Comparison of ENCODE assay signal across 8 cellular contexts in the genomic region with DNA sequence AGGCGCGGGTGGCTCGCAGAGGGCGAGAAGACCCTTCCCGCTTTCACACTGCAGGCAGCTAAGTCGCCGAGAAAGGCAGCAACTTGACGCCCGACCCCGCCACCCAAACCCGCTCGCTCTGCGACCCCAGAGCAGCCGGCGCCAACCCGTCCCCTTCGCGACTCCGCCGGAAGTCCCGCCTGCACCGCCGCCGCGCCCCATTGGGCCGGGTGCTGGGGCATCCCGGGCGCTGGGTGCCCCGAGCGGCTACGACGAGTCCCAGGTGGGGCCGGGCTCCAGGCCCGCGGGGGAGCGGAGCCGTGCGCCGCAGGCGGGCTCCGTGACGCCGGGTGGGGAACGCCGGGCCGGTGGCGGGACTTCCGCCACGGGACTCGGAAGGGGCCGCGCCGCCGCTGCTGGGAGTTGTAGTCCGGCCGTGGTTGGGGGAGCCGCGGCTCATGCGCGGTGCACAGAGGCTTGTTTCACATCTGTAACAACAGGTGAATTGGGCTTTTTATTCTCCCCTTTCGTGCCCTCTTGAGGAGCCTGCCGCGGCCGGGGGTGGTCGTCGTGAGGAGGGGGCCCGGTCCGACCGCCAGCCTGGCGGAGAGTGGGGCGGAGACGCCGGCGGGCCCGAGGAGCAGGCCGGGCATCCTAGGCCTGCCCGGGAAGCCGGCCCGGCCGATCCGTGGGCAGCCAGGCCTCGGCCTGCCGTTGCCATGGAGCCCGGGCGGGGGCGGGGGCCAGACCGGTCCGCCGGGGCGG. TPM values are rescaled to one million over a fixed set of nuclear protein-coding genes. Genes with fewer than 3 reads are reported as not detected.
DNase-seq lines count a peak whose midpoint lies in the region; ATAC-seq and TF ChIP-seq lines count a peak whose summit lies in the region.

A gene with protein sequence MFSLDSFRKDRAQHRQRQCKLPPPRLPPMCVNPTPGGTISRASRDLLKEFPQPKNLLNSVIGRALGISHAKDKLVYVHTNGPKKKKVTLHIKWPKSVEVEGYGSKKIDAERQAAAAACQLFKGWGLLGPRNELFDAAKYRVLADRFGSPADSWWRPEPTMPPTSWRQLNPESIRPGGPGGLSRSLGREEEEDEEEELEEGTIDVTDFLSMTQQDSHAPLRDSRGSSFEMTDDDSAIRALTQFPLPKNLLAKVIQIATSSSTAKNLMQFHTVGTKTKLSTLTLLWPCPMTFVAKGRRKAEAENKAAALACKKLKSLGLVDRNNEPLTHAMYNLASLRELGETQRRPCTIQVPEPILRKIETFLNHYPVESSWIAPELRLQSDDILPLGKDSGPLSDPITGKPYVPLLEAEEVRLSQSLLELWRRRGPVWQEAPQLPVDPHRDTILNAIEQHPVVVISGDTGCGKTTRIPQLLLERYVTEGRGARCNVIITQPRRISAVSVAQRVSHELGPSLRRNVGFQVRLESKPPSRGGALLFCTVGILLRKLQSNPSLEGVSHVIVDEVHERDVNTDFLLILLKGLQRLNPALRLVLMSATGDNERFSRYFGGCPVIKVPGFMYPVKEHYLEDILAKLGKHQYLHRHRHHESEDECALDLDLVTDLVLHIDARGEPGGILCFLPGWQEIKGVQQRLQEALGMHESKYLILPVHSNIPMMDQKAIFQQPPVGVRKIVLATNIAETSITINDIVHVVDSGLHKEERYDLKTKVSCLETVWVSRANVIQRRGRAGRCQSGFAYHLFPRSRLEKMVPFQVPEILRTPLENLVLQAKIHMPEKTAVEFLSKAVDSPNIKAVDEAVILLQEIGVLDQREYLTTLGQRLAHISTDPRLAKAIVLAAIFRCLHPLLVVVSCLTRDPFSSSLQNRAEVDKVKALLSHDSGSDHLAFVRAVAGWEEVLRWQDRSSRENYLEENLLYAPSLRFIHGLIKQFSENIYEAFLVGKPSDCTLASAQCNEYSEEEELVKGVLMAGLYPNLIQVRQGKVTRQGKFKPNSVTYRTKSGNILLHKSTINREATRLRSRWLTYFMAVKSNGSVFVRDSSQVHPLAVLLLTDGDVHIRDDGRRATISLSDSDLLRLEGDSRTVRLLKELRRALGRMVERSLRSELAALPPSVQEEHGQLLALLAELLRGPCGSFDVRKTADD (plus strand): TSS at position 405 of the 744 bp plus-strand sequence. CDS start 7,546 bp downstream, outside the sequence.

- CTCF ChIA-PET in activated naive CD4-positive, alpha-beta T cell treated with anti-CD3 and anti-CD28 coated beads, Interleukin-2, amount 10 ng/mL, durations not matched to agents 7 days and 5 days (lab: Charles Lee) = interaction anchor here (0.6 to 2.4 kb wide), 4 partner anchors 9 to 328 kb away, joined by 3 to 11 read pairs (median 4); no protein-coding TSS in a partner anchor

- H3K9ac ChIP-seq in KMS-11 = peak within 1 kb of the TSS; percentile 63

- WGBS in gastroesophageal sphincter (ENCODE audit: low coverage in 1 of 2), 2 donors = 0% methylated on average over 3 of the region's 90 CpGs; no CpG with 5 or more reads in 1 of the 2 donors

- peak within 1 kb of the TSS; percentile 90 for H3K27ac Mint-ChIP-seq in activated naive CD4-positive, alpha-beta T cell treated with anti-CD3 and anti-CD28 coated beads, Interleukin-2, amount 10 ng/mL, durations not matched to agents 7 days and 5 days

- DNase-seq in ELF-1 (ENCODE audit: low read depth, low spot score) (peak; percentile 85), SK-N-DZ (ENCODE audit: low spot score) (peak; percentile 78), non-pigmented ciliary epithelial cell (ENCODE audit: low read depth) (peak; percentile 40), substantia nigra (lab: John Stamatoyannopoulos, UW) (peak in 48 of 49 donors; percentile 56 to 93 (median 86))
- DNase-seq in activated naive CD4-positive, alpha-beta T cell treated with anti-CD3 and anti-CD28 coated beads, Interleukin-2, amount 10 ng/mL, durations not matched to agents 7 days and 5 days = peak; percentile 88

- H3K36me3 ChIP-seq in KMS-11 (ENCODE audit: insufficient read depth) = no peaks in the 10 kb centered on the region
- peaks cover 0 to 28% of the 10 kb centered on the region in 2 donors for H3K36me3 ChIP-seq in gastroesophageal sphincter

- no peaks in the 10 kb centered on the region for H3K9me3 Mint-ChIP-seq in activated naive CD4-positive, alpha-beta T cell treated with anti-CD3 and anti-CD28 coated beads, Interleukin-2, amount 10 ng/mL, durations not matched to agents 7 days and 5 days

- H3K4me1 Mint-ChIP-seq in activated naive CD4-positive, alpha-beta T cell treated with anti-CD3 and anti-CD28 coated beads, Interleukin-2, amount 10 ng/mL, durations not matched to agents 7 days and 5 days = peaks cover 28% of the 10 kb centered on the region

- no peaks in the 10 kb centered on the region for H4K20me1 ChIP-seq in KMS-11 (ENCODE audit: insufficient read depth)

- H3K27ac ChIP-seq in KMS-11 (peak within 1 kb of the TSS; percentile 60), gastroesophageal sphincter (peak within 1 kb of the TSS; percentile 93 to 99 (median 96)), substantia nigra (ENCODE audit: low read depth, low read length, poor library complexity, severe bottlenecking) (peak within 1 kb of the TSS; percentile 93)

- H2AFZ ChIP-seq in KMS-11 (ENCODE audit: low read depth) = peak within 1 kb of the TSS; percentile 75

- peaks cover 13% of the 10 kb centered on the region for H3K36me3 Mint-ChIP-seq in activated naive CD4-positive, alpha-beta T cell treated with anti-CD3 and anti-CD28 coated beads, Interleukin-2, amount 10 ng/mL, durations not matched to agents 7 days and 5 days

- ATAC-seq in GM21786 (IDR thresholded peaks at IDR 0.05; ENCODE audit: unreplicated experiment) = peak; percentile 90
- peak; percentile 96 for ATAC-seq in gastroesophageal sphincter

- TF ChIP-seq CTCF in KMS-11 (conservative IDR thresholded peaks at IDR 0.05; ENCODE audit: low read depth, low read length) = no peak
- peak in 1 of 4 experiments; percentile 23 for TF ChIP-seq CTCF in gastroesophageal sphincter (IDR thresholded peaks at IDR 0.05)

- peaks cover 14% of the 10 kb centered on the region for H3K4me1 ChIP-seq in KMS-11 (ENCODE audit: low read depth, poor library complexity, severe bottlenecking)
- H3K4me1 ChIP-seq in gastroesophageal sphincter = peaks cover 0 to 29% (median 14%) of the 10 kb centered on the region in 3 donors

- H3K4me2 ChIP-seq in KMS-11 = peak within 1 kb of the TSS; percentile 76

- H3K27me3 ChIP-seq in KMS-11 (ENCODE audit: insufficient read depth, low read depth) (no peaks in the 10 kb centered on the region), gastroesophageal sphincter (no peaks in the 10 kb centered on the region)

- no peaks in the 10 kb centered on the region for H3K9me3 ChIP-seq in gastroesophageal sphincter

- no peaks in the 10 kb centered on the region; the same call in 1 of the 2 replicates for H3K79me2 ChIP-seq in KMS-11 (ENCODE audit: insufficient read depth, low read depth)

- no peak for TF ChIP-seq EP300 in gastroesophageal sphincter (IDR thresholded peaks at IDR 0.05)

- H3K4me3 ChIP-seq in KMS-11 (IDR thresholded peaks at IDR 0.05; ENCODE audit: insufficient read depth, low read depth, low read length) = peak within 1 kb of the TSS; percentile 14
- peak within 1 kb of the TSS; percentile 83 to 95 for H3K4me3 ChIP-seq in gastroesophageal sphincter

- TF ChIP-seq POLR2A in gastroesophageal sphincter (IDR thresholded peaks at IDR 0.05) = peak; percentile 77 to 86

- peak within 1 kb of the TSS; percentile 98 for H3K4me3 Mint-ChIP-seq in activated naive CD4-positive, alpha-beta T cell treated with anti-CD3 and anti-CD28 coated beads, Interleukin-2, amount 10 ng/mL, durations not matched to agents 7 days and 5 days

- peaks cover 8% of the 10 kb centered on the region for H3K27me3 Mint-ChIP-seq in activated naive CD4-positive, alpha-beta T cell treated with anti-CD3 and anti-CD28 coated beads, Interleukin-2, amount 10 ng/mL, durations not matched to agents 7 days and 5 days

RNA-seq across cellular contexts. Expression of the gene that starts here (rescaled TPM):
- 99.0 and 126 TPM in 2 replicates for polyA plus RNA-seq in SK-N-DZ (2014; cell fraction: cytosol; rRNA removed)
- 260 and 269 TPM in 2 replicates for polyA plus RNA-seq in SK-N-DZ (2014; cell fraction: nucleus; rRNA removed)
- 10 to 100 TPM; 63.7 to 89.5 (median 65.4) TPM for total RNA-seq in gastroesophageal sphincter

Comparison
In these comparisons a context has a peak if more than half of its experiments do, and no peak if none do; other contexts are left out.
1. Peak in every context shown above with its lines: DNase-seq, ATAC-seq, H3K4me3 ChIP-seq and H3K27ac ChIP-seq.